Comparison of ENCODE assay signal across 2 cellular contexts in genomic region chr2:97693476-97693875, GRCh38.
TF ChIP-seq lines count a peak whose summit lies in the region.

No MANE protein-coding gene starts in this region.

TF ChIP-seq in Ishikawa, 13 proteins besides CTCF, POLR2A, EP300 and RAD21:
- TF ChIP-seq NFIC (IDR thresholded peaks at IDR 0.05) (0 out of 2 replicates have a peak, but pooled peaks have one; percentile 22), MAX (IDR thresholded peaks at IDR 0.05) (no peak), ZBTB7A (IDR thresholded peaks at IDR 0.05; ENCODE audit: low read depth) (no peak), TEAD4 (IDR thresholded peaks at IDR 0.05) (peak; percentile 41; the same call in 1 of the 2 replicates)
TF ChIP-seq in Ishikawa: peak in this region for 2.

TF ChIP-seq in K562, 482 proteins besides CTCF, POLR2A, EP300 and RAD21:
- TF ChIP-seq PKNOX1 (IDR thresholded peaks at IDR 0.05) (peak; percentile 49), COPS2 (conservative IDR thresholded peaks at IDR 0.05) (no peak), HBP1 (CRISPR knock-in tag; IDR thresholded peaks at IDR 0.05) (no peak), ZNF324 (CRISPR knock-in tag; IDR thresholded peaks at IDR 0.05) (0 out of 2 replicates have a peak, but pooled peaks have one; percentile 46), PATZ1 (CRISPR knock-in tag; IDR thresholded peaks at IDR 0.05; ENCODE audit: borderline replicate concordance) (no peak), DPF2 (IDR thresholded peaks at IDR 0.05) (no peak), FOXK2 (conservative IDR thresholded peaks at IDR 0.05 in 1 of 2, IDR thresholded peaks at IDR 0.05 in 1 of 2; ENCODE audit: low read depth in 2 of 2) (no peak), STAT5B (CRISPR knock-in tag; IDR thresholded peaks at IDR 0.05) (no peak), ZNF395 (CRISPR knock-in tag; IDR thresholded peaks at IDR 0.05) (no peak), OTX1 (CRISPR knock-in tag; IDR thresholded peaks at IDR 0.05) (no peak), TAF1 (IDR thresholded peaks at IDR 0.05; ENCODE audit: control insufficient read depth, extremely low read depth, insufficient read depth, low read length, severe bottlenecking) (no peak)
